8 cellular contexts compared by ENCODE assay signal in genomic region chr12:106136263-106136662, GRCh38. TPM values are rescaled to one million over a fixed set of nuclear protein-coding genes. Genes with fewer than 3 reads are reported as not detected.
DNase-seq lines count a peak whose midpoint lies in the region; ATAC-seq and TF ChIP-seq lines count a peak whose summit lies in the region.

No MANE protein-coding gene starts in this region.

- H3K4me3 Mint-ChIP-seq in CD4-positive, alpha-beta memory T cell = peak overlapping the region in 3 of 8 donors; percentile 17 to 30 (median 22)

- H3K27ac ChIP-seq in CD4-positive, alpha-beta memory T cell (ENCODE audit: low read depth, low read length) = no peak overlapping the region

- peak; percentile 74 for TF ChIP-seq CTCF in epithelial cell of esophagus (IDR thresholded peaks at IDR 0.05; ENCODE audit: insufficient read depth, low read depth, low read length, missing control alignments)

- H3K9me3 Mint-ChIP-seq in CD4-positive, alpha-beta memory T cell = peaks cover 0 to 9% (median 0%) of the 10 kb centered on the region in 8 donors

- POLR2A ChIA-PET in CD4-positive, alpha-beta memory T cell (lab: Charles Lee; ENCODE audit: partially characterized antibody) = no interaction called here

- peaks cover 35 to 69% of the 10 kb centered on the region in 2 donors for H3K27me3 Mint-ChIP-seq in CD4-positive, alpha-beta memory T cell

- no peaks in the 10 kb centered on the region for H3K4me1 ChIP-seq in CD4-positive, alpha-beta memory T cell (ENCODE audit: insufficient read depth, low read length)

- CTCF ChIA-PET in CD4-positive, alpha-beta memory T cell (lab: Charles Lee; ENCODE audit: partially characterized antibody) = interaction anchor here (0.8 to 7.5 kb wide), 12 partner anchors 9 to 727 kb away, joined by 3 to 84 read pairs (median 8); no protein-coding TSS in a partner anchor

- no peak overlapping the region for H3K27ac Mint-ChIP-seq in CD4-positive, alpha-beta memory T cell

- intact Hi-C loops in CD4-positive, alpha-beta memory T cell (cut with micrococcal nuclease) = no loop called here

- no peaks in the 10 kb centered on the region for H3K36me3 ChIP-seq in CD4-positive, alpha-beta memory T cell (ENCODE audit: insufficient read depth, low read length)

- no peak overlapping the region for H3K4me3 ChIP-seq in CD4-positive, alpha-beta memory T cell (ENCODE audit: low read length in 2 of 2)
- peak overlapping the region; percentile 27 for H3K4me3 ChIP-seq in epithelial cell of esophagus (ENCODE audit: low read length)

- H3K27me3 ChIP-seq in CD4-positive, alpha-beta memory T cell (ENCODE audit: insufficient read depth, low read length) = peaks cover 20% of the 10 kb centered on the region

- H3K9me3 ChIP-seq in CD4-positive, alpha-beta memory T cell (ENCODE audit: control insufficient read depth in 1 of 2, low read length in 2 of 2) = no peaks in the 10 kb centered on the region

- peaks cover 4 to 23% (median 9%) of the 10 kb centered on the region in 4 donors for H3K4me1 Mint-ChIP-seq in CD4-positive, alpha-beta memory T cell

- DNase-seq in CD4-positive, alpha-beta memory T cell = peak in 4 of 5 donors; percentile 46 to 54 (median 51)
- DNase-seq in HS-5 (ENCODE audit: low read depth) = peak; percentile 76
- peak; percentile 69 to 70 for DNase-seq in NOMO-1 (lab: John Stamatoyannopoulos, UW; ENCODE audit: unreplicated experiment in 2 of 2)
- DNase-seq in activated CD8-positive, alpha-beta memory T cell treated with anti-CD3 and anti-CD28 coated beads, Interleukin-2, amount 50 U/mL, for 24 hours (ENCODE audit: extremely low read depth) = peak; percentile 39
- DNase-seq in epithelial cell of esophagus (ENCODE audit: low read depth) = peak; percentile 85
- peak; percentile 92 for DNase-seq in middle frontal gyrus (ENCODE audit: extremely low spot score, low spot score)
- DNase-seq in stimulated activated CD8-positive, alpha-beta memory T cell treated with anti-CD3 and anti-CD28 coated beads, Interleukin-15, amount 100 ng/mL, for 4 hours (ENCODE audit: low read depth in 2 of 2) = peak; percentile 29 to 34

- ATAC-seq in GM18867 (IDR thresholded peaks at IDR 0.05; ENCODE audit: unreplicated experiment) = no peak

- no peaks in the 10 kb centered on the region for H3K36me3 Mint-ChIP-seq in CD4-positive, alpha-beta memory T cell

RNA-seq across cellular contexts. Expression of gene NUAK1, which starts 2.5 kb away (rescaled TPM):
- not detected for total RNA-seq in CD4-positive, alpha-beta memory T cell
- polyA plus RNA-seq in CD4-positive, alpha-beta memory T cell = not detected

Comparison
In these comparisons a context has a peak if more than half of its experiments do, and no peak if none do; other contexts are left out.
1. DNase-seq: peak in every context shown above with its lines; median percentile 92 in middle frontal gyrus; 85 in epithelial cell of esophagus; 76 in HS-5; 70 in NOMO-1; 51 in CD4-positive, alpha-beta memory T cell; 39 in activated CD8-positive, alpha-beta memory T cell treated with anti-CD3 and anti-CD28 coated beads, Interleukin-2, amount 50 U/mL, for 24 hours; 32 in stimulated activated CD8-positive, alpha-beta memory T cell treated with anti-CD3 and anti-CD28 coated beads, Interleukin-15, amount 100 ng/mL, for 4 hours.